Comparison of ENCODE assay signal across 9 cellular contexts in genomic region chr3:69761896-69762789, GRCh38. TPM values are rescaled to one million over a fixed set of nuclear protein-coding genes. Genes with fewer than 3 reads are reported as not detected.
DNase-seq lines count a peak whose midpoint lies in the region; ATAC-seq and TF ChIP-seq lines count a peak whose summit lies in the region.
"Had no signal": no experiment of that assay in that cellular context is flagged by ENCODE, and none has a peak within 500 bp of the region (broad histone marks: within the 10 kb centered on the region; RNA-seq: fewer than 3 reads in every experiment).

No MANE protein-coding gene starts in this region.

- CTCF ChIA-PET in AG04450 (lab: Charles Lee): interaction anchor here (1.6 kb wide), 1 partner anchor 30 kb away, joined by 5 read pairs; no protein-coding TSS in a partner anchor

- H3K27ac Mint-ChIP-seq in immature natural killer cell: no peak overlapping the region
- H3K27ac Mint-ChIP-seq: activated T-helper 1 cell treated with anti-CD3 and anti-CD28 coated beads, Interleukin-12 subunit alpha, Interleukin-12 subunit beta, Interleukin-2, Interleukin-4 antibody, amounts not matched to agents 30 ng/mL and 10 ng/mL and 1 ng/mL, durations not matched to agents 14 hours and 24 hours and 36 hours had no signal

- no peak overlapping the region for H3K4me3 Mint-ChIP-seq in immature natural killer cell
- H3K4me3 Mint-ChIP-seq: activated T-helper 1 cell treated with anti-CD3 and anti-CD28 coated beads, Interleukin-12 subunit alpha, Interleukin-12 subunit beta, Interleukin-2, Interleukin-4 antibody, amounts not matched to agents 30 ng/mL and 10 ng/mL and 1 ng/mL, durations not matched to agents 14 hours and 24 hours and 36 hours had no signal

- peaks cover 0 to 3% (median 0%) of the 10 kb centered on the region in 3 donors for H3K27me3 Mint-ChIP-seq in immature natural killer cell (ENCODE audit: low read depth in 3 of 3)

- H3K4me1 Mint-ChIP-seq in immature natural killer cell: no peaks in the 10 kb centered on the region

- no peaks in the 10 kb centered on the region for H3K9me3 ChIP-seq in AG04450 (ENCODE audit: control insufficient read depth, insufficient read depth, low read length)

- H3K9me3 Mint-ChIP-seq in immature natural killer cell: peaks cover 0 to 3% (median 0%) of the 10 kb centered on the region in 6 donors
- H3K9me3 Mint-ChIP-seq: activated T-helper 1 cell treated with anti-CD3 and anti-CD28 coated beads, Interleukin-12 subunit alpha, Interleukin-12 subunit beta, Interleukin-2, Interleukin-4 antibody, amounts not matched to agents 30 ng/mL and 10 ng/mL and 1 ng/mL, durations not matched to agents 14 hours and 24 hours and 36 hours had no signal

- no peak overlapping the region for H3K4me3 ChIP-seq in AG04450 (ENCODE audit: low read depth, low read length)
- H3K4me3 ChIP-seq in fibroblast of villous mesenchyme (ENCODE audit: low read depth, low read length): peak overlapping the region; percentile 19

- peak; percentile 73 for ATAC-seq in GM19463 (IDR thresholded peaks at IDR 0.05; ENCODE audit: unreplicated experiment)
- ATAC-seq in HG02763 (IDR thresholded peaks at IDR 0.05; ENCODE audit: unreplicated experiment): no peak

- DNase-seq in AG04450 (ENCODE audit: low read depth, low spot score) (peak; percentile 61), NCI-H226 (peak; percentile 82), fibroblast of villous mesenchyme (ENCODE audit: low read depth) (peak; percentile 94), immature natural killer cell (no peak), foreskin melanocyte (no peak), activated T-cell treated with anti-CD3 and anti-CD28 coated beads for 4 hours (no peak)

- TF ChIP-seq CTCF in AG04450 (IDR thresholded peaks at IDR 0.05; ENCODE audit: low read depth, low read length) (no peak), fibroblast of villous mesenchyme (IDR thresholded peaks at IDR 0.05; ENCODE audit: insufficient read depth, low read depth, low read length) (no peak)

- POLR2A ChIA-PET in AG04450 (lab: Yijun Ruan, JAX): no interaction called here

- no peaks in the 10 kb centered on the region for H3K36me3 Mint-ChIP-seq in immature natural killer cell

- H3K27ac ChIP-seq in AG04450 (ENCODE audit: low read depth, low read length): peak overlapping the region; percentile 21

- no peaks in the 10 kb centered on the region for H3K27me3 ChIP-seq in AG04450 (ENCODE audit: control insufficient read depth, insufficient read depth, low read length)

RNA-seq across cellular contexts. Expression of gene MITF, which starts 22.9 kb away (rescaled TPM):
- polyA plus RNA-seq in AG04450 (2011; rRNA removed) (32.2 and 32.5 TPM in 2 replicates), immature natural killer cell (1 to 10 TPM in 1 of 3 donors, under 1 TPM in 1, not detected in 1; 0.68 to 2.3 TPM)
- 80.7 and 99.7 TPM in 2 replicates for polyA minus RNA-seq in AG04450 (2011; rRNA and poly(A)+ RNA removed)
- 13.5 and 30.2 TPM in 2 replicates for total RNA-seq in fibroblast of villous mesenchyme

Comparison
In these comparisons a context has a peak if more than half of its experiments do, and no peak if none do; other contexts are left out.
1. DNase-seq: peak in AG04450 (single experiment), NCI-H226 (single experiment) and fibroblast of villous mesenchyme (single experiment); none in immature natural killer cell (0 of 3), foreskin melanocyte (single experiment) and activated T-cell treated with anti-CD3 and anti-CD28 coated beads for 4 hours (single experiment).